In the genomic region with DNA sequence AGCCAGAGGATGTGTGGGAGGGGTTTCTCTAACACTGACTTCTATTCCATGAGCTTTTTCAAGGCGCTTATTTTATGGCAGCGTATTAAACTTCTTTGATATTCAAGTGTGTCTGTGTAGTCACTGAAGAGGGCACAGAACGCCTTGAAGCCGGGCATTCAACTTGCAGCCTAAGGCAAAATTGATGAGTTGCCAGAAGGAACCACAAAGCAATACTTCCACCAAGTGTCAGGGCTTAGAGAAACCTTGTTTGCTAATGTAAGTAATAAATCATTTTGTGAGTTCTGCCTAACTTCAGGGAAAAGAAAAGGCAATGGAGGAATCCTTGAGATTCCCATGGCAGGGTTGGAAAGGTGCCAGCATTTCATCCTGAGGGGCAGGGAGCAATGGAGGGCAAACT, we compare ENCODE assay signal across 19 cellular contexts.
DNase-seq lines count a peak whose midpoint lies in the region; ATAC-seq, FAIRE-seq and TF ChIP-seq lines count a peak whose summit lies in the region.
"Had no signal": no experiment of that assay in that cellular context is flagged by ENCODE, and none has a peak within 500 bp of the region (broad histone marks: within the 10 kb centered on the region; RNA-seq: fewer than 3 reads in every experiment).

No MANE protein-coding gene starts in this region.

- H3K27me3 ChIP-seq in ascending aorta (no peaks in the 10 kb centered on the region), thoracic aorta (replicated peaks; ENCODE audit: insufficient read depth) (no peaks in the 10 kb centered on the region)
- H3K27me3 ChIP-seq: brain microvascular endothelial cell, heart right ventricle, thyroid gland had no signal

- TF ChIP-seq CTCF in ascending aorta (IDR thresholded peaks at IDR 0.05) (no peak), thoracic aorta (IDR thresholded peaks at IDR 0.05) (no peak), kidney (IDR thresholded peaks at IDR 0.05; ENCODE audit: borderline replicate concordance, extremely low read depth, insufficient read depth) (no peak)

- no peak overlapping the region for H3K9ac ChIP-seq in kidney (ENCODE audit: low read length in 2 of 2)
- H3K9ac ChIP-seq: SK-N-SH had no signal

- H3K4me3 ChIP-seq in ascending aorta (no peak overlapping the region), thoracic aorta (no peak overlapping the region), kidney (ENCODE audit: low read length in 2 of 2) (no peak overlapping the region)
- H3K4me3 ChIP-seq: heart right ventricle, thyroid gland had no signal

- H3K9me3 ChIP-seq in ascending aorta: no peaks in the 10 kb centered on the region
- no peaks in the 10 kb centered on the region for H3K9me3 ChIP-seq in thoracic aorta
- H3K9me3 ChIP-seq in kidney (ENCODE audit: control insufficient read depth in 1 of 2, low read length in 2 of 2): no peaks in the 10 kb centered on the region
- H3K9me3 ChIP-seq: heart right ventricle, SK-N-SH, thyroid gland had no signal

- FAIRE-seq in kidney (lab: Jason Lieb, UNC): no peak
- FAIRE-seq: TTC549 had no signal

- H3K27ac ChIP-seq in ascending aorta (peak overlapping the region; percentile 3 to 51), thoracic aorta (peak overlapping the region; percentile 6 to 14), kidney (ENCODE audit: low read depth in 2 of 2, low read length in 2 of 2) (no peak overlapping the region)
- H3K27ac ChIP-seq: 22Rv1, brain microvascular endothelial cell, thyroid gland had no signal

- no peaks in the 10 kb centered on the region for H3K36me3 ChIP-seq in ascending aorta
- no peaks in the 10 kb centered on the region for H3K36me3 ChIP-seq in thoracic aorta
- H3K36me3 ChIP-seq in kidney (ENCODE audit: control insufficient read depth in 1 of 2, insufficient read depth in 2 of 2, low read length in 2 of 2): no peaks in the 10 kb centered on the region
- H3K36me3 ChIP-seq: brain microvascular endothelial cell, heart right ventricle, thyroid gland had no signal

- H3K4me1 ChIP-seq in ascending aorta: peaks cover 0 to 11% of the 10 kb centered on the region in 2 donors
- peaks cover 14 to 45% of the 10 kb centered on the region in 2 donors for H3K4me1 ChIP-seq in thoracic aorta (ENCODE audit: control insufficient read depth in 1 of 2, low read depth in 2 of 2)
- H3K4me1 ChIP-seq in kidney (ENCODE audit: control insufficient read depth in 1 of 2, insufficient read depth in 1 of 2, low read depth in 1 of 2, low read length in 2 of 2): no peaks in the 10 kb centered on the region
- H3K4me1 ChIP-seq: thyroid gland had no signal

- ATAC-seq in thoracic aorta (ENCODE audit: insufficient number of reproducible peaks, low FRiP score, low read depth): no peak

- DNase-seq in NCI-H510A treated with DMSO at 0.1 percent for 48 hours (lab: John Stamatoyannopoulos, UW) (peak; percentile 11), NCI-H510A (lab: John Stamatoyannopoulos, UW) (no peak), ascending aorta (ENCODE audit: low spot score in 2 of 2) (no peak), foreskin melanocyte (peak; percentile 97), thoracic aorta (ENCODE audit: low spot score) (no peak), NCI-H1436 (lab: John Stamatoyannopoulos, UW) (no peak), kidney (no peak)
- DNase-seq in activated naive CD4-positive, alpha-beta T cell treated with Interleukin-2 at 50 U/mL for 16 hours: no peak
- DNase-seq: activated CD4-positive, alpha-beta T cell treated with anti-CD3 and anti-CD28 coated beads, Interleukin-2, amount 50 U/mL, for 48 hours; brain microvascular endothelial cell; heart right ventricle; left cardiac atrium; naive B cell; NCI-H2171; SK-N-SH; stimulated activated CD4-positive, alpha-beta T cell treated with anti-CD3 and anti-CD28 coated beads, Interleukin-1b, Interleukin-23, amount 100 ng/mL, for 48 hours had no signal

- intact Hi-C loops in ascending aorta (cut with DNase I) (loop anchor here (2.0 kb wide), 1 partner anchor 29 kb away; no protein-coding TSS in a partner anchor), kidney (cut with DNase I) (no loop called here)

Comparison
In these comparisons a context has a peak if more than half of its experiments do, and no peak if none do; other contexts are left out.
1. DNase-seq: peak in NCI-H510A treated with DMSO at 0.1 percent for 48 hours (single experiment) and foreskin melanocyte (single experiment); none in NCI-H510A (single experiment), ascending aorta (0 of 2), thoracic aorta (single experiment), NCI-H1436 (single experiment), kidney (single experiment) and activated naive CD4-positive, alpha-beta T cell treated with Interleukin-2 at 50 U/mL for 16 hours (single experiment).
2. H3K27ac ChIP-seq: peak in ascending aorta (2 of 2) and thoracic aorta (2 of 2); none in kidney (0 of 2).